Comparison of ENCODE assay signal across 15 cellular contexts in genomic region chr22:37820350-37820749, GRCh38. TPM values are rescaled to one million over a fixed set of nuclear protein-coding genes. Genes with fewer than 3 reads are reported as not detected.
DNase-seq lines count a peak whose midpoint lies in the region; ATAC-seq and TF ChIP-seq lines count a peak whose summit lies in the region.
"Had no signal": no experiment of that assay in that cellular context is flagged by ENCODE, and none has a peak within 500 bp of the region (broad histone marks: within the 10 kb centered on the region; RNA-seq: fewer than 3 reads in every experiment).

No MANE protein-coding gene starts in this region.

- H3K4me3 Mint-ChIP-seq in T-helper 2 cell treated with Interferon-gamma antibody and Interleukin-4, amounts not matched to agents 5 μg/mL and 100 μg/mL, for 36 hours, result no peak overlapping the region
- H3K4me3 Mint-ChIP-seq in T-helper 17 cell, result peak overlapping the region; percentile 55
- peak overlapping the region; percentile 28 for H3K4me3 Mint-ChIP-seq in neural crest cell
- H3K4me3 Mint-ChIP-seq in type B pancreatic cell, result peak overlapping the region; percentile 7
- no peak overlapping the region for H3K4me3 Mint-ChIP-seq in MCF 10A (ENCODE audit: unreplicated experiment)

- CTCF ChIA-PET in MCF 10A (lab: Yijun Ruan, JAX), result interaction anchor here (5.7 kb wide), 1 partner anchor 43 kb away, joined by 60 read pairs; no protein-coding TSS in a partner anchor

- H3K4me1 Mint-ChIP-seq in T-helper 2 cell treated with Interferon-gamma antibody and Interleukin-4, amounts not matched to agents 5 μg/mL and 100 μg/mL, for 36 hours (ENCODE audit: low read depth), result peaks cover 10% of the 10 kb centered on the region
- H3K4me1 Mint-ChIP-seq in T-helper 17 cell (peaks cover 11% of the 10 kb centered on the region), neural crest cell (peaks cover 27% of the 10 kb centered on the region), type B pancreatic cell (ENCODE audit: unreplicated experiment) (peaks cover 12% of the 10 kb centered on the region), MCF 10A (ENCODE audit: insufficient read depth, unreplicated experiment) (peaks cover 6% of the 10 kb centered on the region)

- ATAC-seq in T-helper 17 cell, result no peak

- peak overlapping the region; percentile 26 for H3K27ac Mint-ChIP-seq in T-helper 2 cell treated with Interferon-gamma antibody and Interleukin-4, amounts not matched to agents 5 μg/mL and 100 μg/mL, for 36 hours
- H3K27ac Mint-ChIP-seq in T-helper 17 cell, result no peak overlapping the region
- no peak overlapping the region for H3K27ac Mint-ChIP-seq in neural crest cell (ENCODE audit: unreplicated experiment)
- H3K27ac Mint-ChIP-seq in type B pancreatic cell, result no peak overlapping the region
- no peak overlapping the region for H3K27ac Mint-ChIP-seq in MCF 10A (ENCODE audit: low read depth, unreplicated experiment)

- POLR2A ChIA-PET in MCF 10A (lab: Yijun Ruan, JAX), result no interaction called here

- H3K36me3 Mint-ChIP-seq in T-helper 2 cell treated with Interferon-gamma antibody and Interleukin-4, amounts not matched to agents 5 μg/mL and 100 μg/mL, for 36 hours (ENCODE audit: low read depth), result peaks cover 2% of the 10 kb centered on the region
- H3K36me3 Mint-ChIP-seq in T-helper 17 cell (ENCODE audit: low read depth) (no peaks in the 10 kb centered on the region), neural crest cell (ENCODE audit: low read depth) (no peaks in the 10 kb centered on the region), type B pancreatic cell (no peaks in the 10 kb centered on the region), MCF 10A (ENCODE audit: insufficient read depth, unreplicated experiment) (no peaks in the 10 kb centered on the region)
- H3K36me3 Mint-ChIP-seq: CD4-positive, alpha-beta memory T cell had no signal

- intact Hi-C loops in MCF 10A (cut with micrococcal nuclease), result no loop called here

- no TSS peak for BruUV-seq in MCF 10A (replicated peaks; lab: Mats Ljungman, UMichigan)

- no peak for TF ChIP-seq CTCF in neural crest cell (conservative IDR thresholded peaks at IDR 0.05)
- TF ChIP-seq CTCF in type B pancreatic cell (conservative IDR thresholded peaks at IDR 0.05), result no peak
- no peak for TF ChIP-seq CTCF in MCF 10A (IDR thresholded peaks at IDR 0.05; ENCODE audit: unreplicated experiment)

- H3K9me3 Mint-ChIP-seq in T-helper 2 cell treated with Interferon-gamma antibody and Interleukin-4, amounts not matched to agents 5 μg/mL and 100 μg/mL, for 36 hours, result no peaks in the 10 kb centered on the region
- H3K9me3 Mint-ChIP-seq in neural crest cell (no peaks in the 10 kb centered on the region), type B pancreatic cell (no peaks in the 10 kb centered on the region), MCF 10A (ENCODE audit: unreplicated experiment) (no peaks in the 10 kb centered on the region)
- H3K9me3 Mint-ChIP-seq: CD4-positive, alpha-beta memory T cell had no signal

- no peaks in the 10 kb centered on the region for H3K9me3 ChIP-seq in T-helper 17 cell (ENCODE audit: control insufficient read depth, low read length, poor library complexity, severe bottlenecking)
- H3K9me3 ChIP-seq: BE2C had no signal

- H3K27me3 Mint-ChIP-seq in T-helper 2 cell treated with Interferon-gamma antibody and Interleukin-4, amounts not matched to agents 5 μg/mL and 100 μg/mL, for 36 hours (ENCODE audit: low read depth), result peaks cover 36% of the 10 kb centered on the region
- H3K27me3 Mint-ChIP-seq in T-helper 17 cell, result peaks cover 23% of the 10 kb centered on the region
- H3K27me3 Mint-ChIP-seq in neural crest cell (ENCODE audit: low read depth), result peaks cover 56% of the 10 kb centered on the region
- H3K27me3 Mint-ChIP-seq in type B pancreatic cell, result peaks cover 48% of the 10 kb centered on the region
- H3K27me3 Mint-ChIP-seq in MCF 10A (ENCODE audit: insufficient read depth, unreplicated experiment), result no peaks in the 10 kb centered on the region

- no peak for DNase-seq in T-helper 2 cell treated with Interferon-gamma antibody and Interleukin-4, amounts not matched to agents 5 μg/mL and 100 μg/mL, for 36 hours (ENCODE audit: low spot score)
- no peak for DNase-seq in T-helper 2 cell
- DNase-seq in T-helper 17 cell, result no peak
- DNase-seq in neural crest cell (ENCODE audit: low read depth, low spot score), result no peak
- no peak for DNase-seq in type B pancreatic cell (ENCODE audit: extremely low spot score, unreplicated experiment)
- DNase-seq in AML-193 (lab: John Stamatoyannopoulos, UW), result no peak
- DNase-seq in cerebellar cortex (ENCODE audit: low spot score), result no peak
- no peak for DNase-seq in MCF 10A (ENCODE audit: unreplicated experiment)
- DNase-seq: 8988T; ACHN; BE2C; CD4-positive, alpha-beta memory T cell; DMS53; GF-D8; IMR-90 had no signal

RNA-seq across cellular contexts. Expression of gene GALR3, which starts 2.8 kb away (rescaled TPM):
- not detected for total RNA-seq in T-helper 17 cell
- total RNA-seq in neural crest cell, result 0.49 TPM in 1 of 2 replicates, not detected in the other
- total RNA-seq in type B pancreatic cell (ENCODE audit: low replicate concordance), result 0.34 TPM in 1 of 2 replicates, not detected in the other
- total RNA-seq in MCF 10A (2022), result 0.26 and 0.27 TPM in 2 replicates
- total RNA-seq: CD4-positive, alpha-beta memory T cell; IMR-90 had no signal

RNA-seq across cellular contexts. Expression of gene GCAT, which starts 12.6 kb away (rescaled TPM):
- total RNA-seq in T-helper 17 cell (1 to 10 TPM in 1 of 2 donors, under 1 TPM in 1; 0.78 to 2.6 TPM), neural crest cell (53.1 and 55.8 TPM in 2 replicates), type B pancreatic cell (ENCODE audit: low replicate concordance) (22.3 and 27.4 TPM in 2 replicates), MCF 10A (2022) (21.5 and 32.8 TPM in 2 replicates)

RNA-seq across cellular contexts. Expression of gene ANKRD54, which starts 23.8 kb away (rescaled TPM):
- total RNA-seq in T-helper 17 cell, result 10 to 100 TPM; 21.3 to 24.4 TPM
- total RNA-seq in neural crest cell, result 31.3 and 31.7 TPM in 2 replicates
- total RNA-seq in type B pancreatic cell (ENCODE audit: low replicate concordance), result 24.2 and 29.4 TPM in 2 replicates
- total RNA-seq in MCF 10A (2022), result 26.0 and 26.7 TPM in 2 replicates

RNA-seq across cellular contexts. Expression of gene EIF3L, which starts 28.9 kb away (rescaled TPM):
- total RNA-seq in T-helper 17 cell (100 to 1,000 TPM; 517 to 546 TPM), neural crest cell (725 and 748 TPM in 2 replicates), type B pancreatic cell (ENCODE audit: low replicate concordance) (578 and 740 TPM in 2 replicates), MCF 10A (2022) (395 and 505 TPM in 2 replicates)

Comparison
In these comparisons a context has a peak if more than half of its experiments do, and no peak if none do; other contexts are left out.
1. H3K4me3 Mint-ChIP-seq: peak in T-helper 17 cell (single experiment), neural crest cell (single experiment) and type B pancreatic cell (single experiment); none in T-helper 2 cell treated with Interferon-gamma antibody and Interleukin-4, amounts not matched to agents 5 μg/mL and 100 μg/mL, for 36 hours (single experiment) and MCF 10A (single experiment).